In the genomic region with DNA sequence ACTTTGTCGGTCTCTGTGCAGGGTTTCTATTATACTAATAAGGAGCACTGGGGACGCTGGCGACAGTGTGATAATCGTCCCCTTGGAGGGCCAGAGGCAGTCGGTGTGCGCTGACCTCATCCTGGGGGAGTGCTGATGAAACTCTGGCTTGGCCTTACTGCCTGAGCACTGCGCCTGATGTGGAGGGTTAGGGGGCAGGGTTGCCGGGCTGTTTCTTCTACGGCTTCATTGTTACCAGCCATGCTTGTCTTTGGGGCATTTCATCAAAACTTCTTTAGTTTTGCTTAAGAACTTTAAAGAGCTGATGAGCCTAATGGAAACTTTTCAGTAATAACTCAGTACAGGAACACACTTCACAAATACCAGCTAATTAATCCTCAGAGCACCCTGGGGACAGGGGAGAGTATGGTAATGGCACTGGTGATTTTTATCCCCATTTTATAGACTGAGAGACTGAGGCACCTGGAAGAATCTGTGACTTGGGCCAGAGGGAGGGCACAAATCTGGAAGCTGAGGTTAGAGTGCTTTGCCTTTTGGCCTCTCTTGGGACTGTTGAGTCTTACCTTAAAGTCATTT, we compare ENCODE assay signal across 1 cellular context.
TF ChIP-seq lines count a peak whose summit lies in the region.

No MANE protein-coding gene starts in this region.

TF ChIP-seq in K562, 482 proteins besides CTCF, POLR2A, EP300 and RAD21 (continued from another document and continues in another):
- TF ChIP-seq, protein P1, sequence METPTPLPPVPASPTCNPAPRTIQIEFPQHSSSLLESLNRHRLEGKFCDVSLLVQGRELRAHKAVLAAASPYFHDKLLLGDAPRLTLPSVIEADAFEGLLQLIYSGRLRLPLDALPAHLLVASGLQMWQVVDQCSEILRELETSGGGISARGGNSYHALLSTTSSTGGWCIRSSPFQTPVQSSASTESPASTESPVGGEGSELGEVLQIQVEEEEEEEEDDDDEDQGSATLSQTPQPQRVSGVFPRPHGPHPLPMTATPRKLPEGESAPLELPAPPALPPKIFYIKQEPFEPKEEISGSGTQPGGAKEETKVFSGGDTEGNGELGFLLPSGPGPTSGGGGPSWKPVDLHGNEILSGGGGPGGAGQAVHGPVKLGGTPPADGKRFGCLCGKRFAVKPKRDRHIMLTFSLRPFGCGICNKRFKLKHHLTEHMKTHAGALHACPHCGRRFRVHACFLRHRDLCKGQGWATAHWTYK (CRISPR knock-in tag; IDR thresholded peaks at IDR 0.05): no peak
- TF ChIP-seq, protein P2, sequence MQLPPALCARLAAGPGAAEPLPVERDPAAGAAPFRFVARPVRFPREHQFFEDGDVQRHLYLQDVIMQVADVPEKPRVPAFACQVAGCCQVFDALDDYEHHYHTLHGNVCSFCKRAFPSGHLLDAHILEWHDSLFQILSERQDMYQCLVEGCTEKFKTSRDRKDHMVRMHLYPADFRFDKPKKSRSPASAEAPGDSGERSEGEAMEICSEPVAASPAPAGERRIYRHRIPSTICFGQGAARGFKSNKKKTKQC (CRISPR knock-in tag; IDR thresholded peaks at IDR 0.05): no peak
- TF ChIP-seq MIER1 (IDR thresholded peaks at IDR 0.05; ENCODE audit: low read depth) (no peak), PML (IDR thresholded peaks at IDR 0.05; ENCODE audit: low read length) (no peak), PHF8 (IDR thresholded peaks at IDR 0.05; ENCODE audit: borderline replicate concordance, low read length) (no peak), CBX1 (IDR thresholded peaks at IDR 0.05; ENCODE audit: low read depth) (0 out of 2 replicates have a peak, but pooled peaks have one; percentile 53), FOXJ2 (tag; IDR thresholded peaks at IDR 0.05) (no peak), JUN (IDR thresholded peaks at IDR 0.05; ENCODE audit: borderline replicate concordance, low read depth, low read length) (peak; percentile 96), JUN (CRISPR knock-in tag; IDR thresholded peaks at IDR 0.05; ENCODE audit: borderline replicate concordance) (no peak; the same call in 1 of the 2 replicates), MEF2A (IDR thresholded peaks at IDR 0.05; ENCODE audit: control insufficient read depth, low read depth, low read length) (no peak), ZSCAN32 (CRISPR knock-in tag; IDR thresholded peaks at IDR 0.05) (no peak), CHD2 (IDR thresholded peaks at IDR 0.05; ENCODE audit: low read depth, low read length) (no peak), L3MBTL2 (IDR thresholded peaks at IDR 0.05) (peak; percentile 78; the same call in 1 of the 2 replicates), ESRRA (IDR thresholded peaks at IDR 0.05; ENCODE audit: borderline replicate concordance, low read depth) (no peak), ZNF217 (CRISPR knock-in tag; IDR thresholded peaks at IDR 0.05) (no peak), SRSF1 (IDR thresholded peaks at IDR 0.05; ENCODE audit: low read depth, low read length) (no peak), MCM5 (IDR thresholded peaks at IDR 0.05; ENCODE audit: low read depth) (no peak), SMC3 (conservative IDR thresholded peaks at IDR 0.05; ENCODE audit: insufficient read depth, low read depth, low read length) (no peak), TARDBP (IDR thresholded peaks at IDR 0.05) (0 out of 2 replicates have a peak, but pooled peaks have one; percentile 37), ESRRB (CRISPR knock-in tag; IDR thresholded peaks at IDR 0.05; ENCODE audit: borderline replicate concordance) (no peak), KLF10 (CRISPR knock-in tag; IDR thresholded peaks at IDR 0.05) (no peak), U2AF2 (optimal IDR thresholded peaks at IDR 0.05; ENCODE audit: low read depth, low read length) (no peak), ARHGAP35 (IDR thresholded peaks at IDR 0.05; ENCODE audit: partially characterized antibody) (no peak), GATAD2A (IDR thresholded peaks at IDR 0.05) (no peak), GATAD2B (IDR thresholded peaks at IDR 0.05; ENCODE audit: borderline replicate concordance) (no peak), HMG20A (CRISPR knock-in tag; conservative IDR thresholded peaks at IDR 0.05) (no peak), ELF4 (CRISPR knock-in tag; IDR thresholded peaks at IDR 0.05) (no peak), ZNF175 (CRISPR knock-in tag; IDR thresholded peaks at IDR 0.05; ENCODE audit: low read depth) (peak; percentile 88), FOXA1 (IDR thresholded peaks at IDR 0.05; ENCODE audit: borderline replicate concordance) (no peak), ZNF57 (CRISPR knock-in tag; IDR thresholded peaks at IDR 0.05) (no peak), ZNF354B (CRISPR knock-in tag; IDR thresholded peaks at IDR 0.05) (no peak), TCF3 (CRISPR knock-in tag; IDR thresholded peaks at IDR 0.05) (0 out of 2 replicates have a peak, but pooled peaks have one; percentile 4), PPARD (CRISPR knock-in tag; IDR thresholded peaks at IDR 0.05) (no peak), KAT8 (IDR thresholded peaks at IDR 0.05; ENCODE audit: low read depth) (no peak), SAFB (IDR thresholded peaks at IDR 0.05; ENCODE audit: borderline replicate concordance, low read depth, low read length) (no peak), DPF2 (IDR thresholded peaks at IDR 0.05) (peak; percentile 71), FOXM1 (IDR thresholded peaks at IDR 0.05; ENCODE audit: low read depth) (no peak), FOXM1 (CRISPR knock-in tag; IDR thresholded peaks at IDR 0.05; ENCODE audit: low read depth) (no peak), ZNF165 (CRISPR knock-in tag; IDR thresholded peaks at IDR 0.05; ENCODE audit: borderline replicate concordance) (no peak), HEY1 (CRISPR knock-in tag; IDR thresholded peaks at IDR 0.05; ENCODE audit: borderline replicate concordance) (no peak), SETDB1 (IDR thresholded peaks at IDR 0.05; ENCODE audit: low read length) (no peak), SAFB2 (IDR thresholded peaks at IDR 0.05; ENCODE audit: borderline replicate concordance, low read depth, low read length, severe bottlenecking) (no peak), TEAD4 (IDR thresholded peaks at IDR 0.05; ENCODE audit: low read length) (no peak), TEAD4 (CRISPR knock-in tag; IDR thresholded peaks at IDR 0.05; ENCODE audit: borderline replicate concordance) (no peak), ZNF695 (CRISPR knock-in tag; IDR thresholded peaks at IDR 0.05) (no peak)
- TF ChIP-seq, protein P3, sequence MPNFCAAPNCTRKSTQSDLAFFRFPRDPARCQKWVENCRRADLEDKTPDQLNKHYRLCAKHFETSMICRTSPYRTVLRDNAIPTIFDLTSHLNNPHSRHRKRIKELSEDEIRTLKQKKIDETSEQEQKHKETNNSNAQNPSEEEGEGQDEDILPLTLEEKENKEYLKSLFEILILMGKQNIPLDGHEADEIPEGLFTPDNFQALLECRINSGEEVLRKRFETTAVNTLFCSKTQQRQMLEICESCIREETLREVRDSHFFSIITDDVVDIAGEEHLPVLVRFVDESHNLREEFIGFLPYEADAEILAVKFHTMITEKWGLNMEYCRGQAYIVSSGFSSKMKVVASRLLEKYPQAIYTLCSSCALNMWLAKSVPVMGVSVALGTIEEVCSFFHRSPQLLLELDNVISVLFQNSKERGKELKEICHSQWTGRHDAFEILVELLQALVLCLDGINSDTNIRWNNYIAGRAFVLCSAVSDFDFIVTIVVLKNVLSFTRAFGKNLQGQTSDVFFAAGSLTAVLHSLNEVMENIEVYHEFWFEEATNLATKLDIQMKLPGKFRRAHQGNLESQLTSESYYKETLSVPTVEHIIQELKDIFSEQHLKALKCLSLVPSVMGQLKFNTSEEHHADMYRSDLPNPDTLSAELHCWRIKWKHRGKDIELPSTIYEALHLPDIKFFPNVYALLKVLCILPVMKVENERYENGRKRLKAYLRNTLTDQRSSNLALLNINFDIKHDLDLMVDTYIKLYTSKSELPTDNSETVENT (CRISPR knock-in tag; IDR thresholded peaks at IDR 0.05): no peak
- TF ChIP-seq, protein P4, sequence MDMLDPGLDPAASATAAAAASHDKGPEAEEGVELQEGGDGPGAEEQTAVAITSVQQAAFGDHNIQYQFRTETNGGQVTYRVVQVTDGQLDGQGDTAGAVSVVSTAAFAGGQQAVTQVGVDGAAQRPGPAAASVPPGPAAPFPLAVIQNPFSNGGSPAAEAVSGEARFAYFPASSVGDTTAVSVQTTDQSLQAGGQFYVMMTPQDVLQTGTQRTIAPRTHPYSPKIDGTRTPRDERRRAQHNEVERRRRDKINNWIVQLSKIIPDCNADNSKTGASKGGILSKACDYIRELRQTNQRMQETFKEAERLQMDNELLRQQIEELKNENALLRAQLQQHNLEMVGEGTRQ (CRISPR knock-in tag; IDR thresholded peaks at IDR 0.05): no peak
- TF ChIP-seq, protein P5, sequence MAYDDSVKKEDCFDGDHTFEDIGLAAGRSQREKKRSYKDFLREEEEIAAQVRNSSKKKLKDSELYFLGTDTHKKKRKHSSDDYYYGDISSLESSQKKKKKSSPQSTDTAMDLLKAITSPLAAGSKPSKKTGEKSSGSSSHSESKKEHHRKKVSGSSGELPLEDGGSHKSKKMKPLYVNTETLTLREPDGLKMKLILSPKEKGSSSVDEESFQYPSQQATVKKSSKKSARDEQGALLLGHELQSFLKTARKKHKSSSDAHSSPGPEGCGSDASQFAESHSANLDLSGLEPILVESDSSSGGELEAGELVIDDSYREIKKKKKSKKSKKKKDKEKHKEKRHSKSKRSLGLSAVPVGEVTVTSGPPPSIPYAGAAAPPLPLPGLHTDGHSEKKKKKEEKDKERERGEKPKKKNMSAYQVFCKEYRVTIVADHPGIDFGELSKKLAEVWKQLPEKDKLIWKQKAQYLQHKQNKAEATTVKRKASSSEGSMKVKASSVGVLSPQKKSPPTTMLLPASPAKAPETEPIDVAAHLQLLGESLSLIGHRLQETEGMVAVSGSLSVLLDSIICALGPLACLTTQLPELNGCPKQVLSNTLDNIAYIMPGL (CRISPR knock-in tag; IDR thresholded peaks at IDR 0.05): no peak
- TF ChIP-seq, protein P6, sequence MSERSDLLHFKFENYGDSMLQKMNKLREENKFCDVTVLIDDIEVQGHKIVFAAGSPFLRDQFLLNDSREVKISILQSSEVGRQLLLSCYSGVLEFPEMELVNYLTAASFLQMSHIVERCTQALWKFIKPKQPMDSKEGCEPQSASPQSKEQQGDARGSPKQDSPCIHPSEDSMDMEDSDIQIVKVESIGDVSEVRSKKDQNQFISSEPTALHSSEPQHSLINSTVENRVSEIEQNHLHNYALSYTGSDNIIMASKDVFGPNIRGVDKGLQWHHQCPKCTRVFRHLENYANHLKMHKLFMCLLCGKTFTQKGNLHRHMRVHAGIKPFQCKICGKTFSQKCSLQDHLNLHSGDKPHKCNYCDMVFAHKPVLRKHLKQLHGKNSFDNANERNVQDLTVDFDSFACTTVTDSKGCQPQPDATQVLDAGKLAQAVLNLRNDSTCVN (CRISPR knock-in tag; IDR thresholded peaks at IDR 0.05): no peak
- TF ChIP-seq, protein P7, sequence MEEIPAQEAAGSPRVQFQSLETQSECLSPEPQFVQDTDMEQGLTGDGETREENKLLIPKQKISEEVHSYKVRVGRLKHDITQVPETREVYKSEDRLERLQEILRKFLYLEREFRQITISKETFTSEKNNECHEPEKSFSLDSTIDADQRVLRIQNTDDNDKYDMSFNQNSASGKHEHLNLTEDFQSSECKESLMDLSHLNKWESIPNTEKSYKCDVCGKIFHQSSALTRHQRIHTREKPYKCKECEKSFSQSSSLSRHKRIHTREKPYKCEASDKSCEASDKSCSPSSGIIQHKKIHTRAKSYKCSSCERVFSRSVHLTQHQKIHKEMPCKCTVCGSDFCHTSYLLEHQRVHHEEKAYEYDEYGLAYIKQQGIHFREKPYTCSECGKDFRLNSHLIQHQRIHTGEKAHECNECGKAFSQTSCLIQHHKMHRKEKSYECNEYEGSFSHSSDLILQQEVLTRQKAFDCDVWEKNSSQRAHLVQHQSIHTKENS (CRISPR knock-in tag; IDR thresholded peaks at IDR 0.05): no peak
- TF ChIP-seq, protein P8, sequence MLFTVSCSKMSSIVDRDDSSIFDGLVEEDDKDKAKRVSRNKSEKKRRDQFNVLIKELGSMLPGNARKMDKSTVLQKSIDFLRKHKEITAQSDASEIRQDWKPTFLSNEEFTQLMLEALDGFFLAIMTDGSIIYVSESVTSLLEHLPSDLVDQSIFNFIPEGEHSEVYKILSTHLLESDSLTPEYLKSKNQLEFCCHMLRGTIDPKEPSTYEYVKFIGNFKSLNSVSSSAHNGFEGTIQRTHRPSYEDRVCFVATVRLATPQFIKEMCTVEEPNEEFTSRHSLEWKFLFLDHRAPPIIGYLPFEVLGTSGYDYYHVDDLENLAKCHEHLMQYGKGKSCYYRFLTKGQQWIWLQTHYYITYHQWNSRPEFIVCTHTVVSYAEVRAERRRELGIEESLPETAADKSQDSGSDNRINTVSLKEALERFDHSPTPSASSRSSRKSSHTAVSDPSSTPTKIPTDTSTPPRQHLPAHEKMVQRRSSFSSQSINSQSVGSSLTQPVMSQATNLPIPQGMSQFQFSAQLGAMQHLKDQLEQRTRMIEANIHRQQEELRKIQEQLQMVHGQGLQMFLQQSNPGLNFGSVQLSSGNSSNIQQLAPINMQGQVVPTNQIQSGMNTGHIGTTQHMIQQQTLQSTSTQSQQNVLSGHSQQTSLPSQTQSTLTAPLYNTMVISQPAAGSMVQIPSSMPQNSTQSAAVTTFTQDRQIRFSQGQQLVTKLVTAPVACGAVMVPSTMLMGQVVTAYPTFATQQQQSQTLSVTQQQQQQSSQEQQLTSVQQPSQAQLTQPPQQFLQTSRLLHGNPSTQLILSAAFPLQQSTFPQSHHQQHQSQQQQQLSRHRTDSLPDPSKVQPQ (CRISPR knock-in tag; IDR thresholded peaks at IDR 0.05; ENCODE audit: borderline replicate concordance): no peak
- TF ChIP-seq, protein P9, sequence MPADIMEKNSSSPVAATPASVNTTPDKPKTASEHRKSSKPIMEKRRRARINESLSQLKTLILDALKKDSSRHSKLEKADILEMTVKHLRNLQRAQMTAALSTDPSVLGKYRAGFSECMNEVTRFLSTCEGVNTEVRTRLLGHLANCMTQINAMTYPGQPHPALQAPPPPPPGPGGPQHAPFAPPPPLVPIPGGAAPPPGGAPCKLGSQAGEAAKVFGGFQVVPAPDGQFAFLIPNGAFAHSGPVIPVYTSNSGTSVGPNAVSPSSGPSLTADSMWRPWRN (IDR thresholded peaks at IDR 0.05; ENCODE audit: low read depth): no peak
- TF ChIP-seq, protein P10, sequence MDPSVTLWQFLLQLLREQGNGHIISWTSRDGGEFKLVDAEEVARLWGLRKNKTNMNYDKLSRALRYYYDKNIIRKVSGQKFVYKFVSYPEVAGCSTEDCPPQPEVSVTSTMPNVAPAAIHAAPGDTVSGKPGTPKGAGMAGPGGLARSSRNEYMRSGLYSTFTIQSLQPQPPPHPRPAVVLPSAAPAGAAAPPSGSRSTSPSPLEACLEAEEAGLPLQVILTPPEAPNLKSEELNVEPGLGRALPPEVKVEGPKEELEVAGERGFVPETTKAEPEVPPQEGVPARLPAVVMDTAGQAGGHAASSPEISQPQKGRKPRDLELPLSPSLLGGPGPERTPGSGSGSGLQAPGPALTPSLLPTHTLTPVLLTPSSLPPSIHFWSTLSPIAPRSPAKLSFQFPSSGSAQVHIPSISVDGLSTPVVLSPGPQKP (CRISPR knock-in tag; IDR thresholded peaks at IDR 0.05): no peak
